In genomic region chr17:79822583-79823124, GRCh38 we compare ENCODE assay signal across 1 cellular context.
TF ChIP-seq lines count a peak whose summit lies in the region.

No MANE protein-coding gene starts in this region.

TF ChIP-seq in HepG2, 621 proteins besides CTCF, POLR2A, EP300 and RAD21 (continued from another document and continues in another):
- TF ChIP-seq, protein P1, sequence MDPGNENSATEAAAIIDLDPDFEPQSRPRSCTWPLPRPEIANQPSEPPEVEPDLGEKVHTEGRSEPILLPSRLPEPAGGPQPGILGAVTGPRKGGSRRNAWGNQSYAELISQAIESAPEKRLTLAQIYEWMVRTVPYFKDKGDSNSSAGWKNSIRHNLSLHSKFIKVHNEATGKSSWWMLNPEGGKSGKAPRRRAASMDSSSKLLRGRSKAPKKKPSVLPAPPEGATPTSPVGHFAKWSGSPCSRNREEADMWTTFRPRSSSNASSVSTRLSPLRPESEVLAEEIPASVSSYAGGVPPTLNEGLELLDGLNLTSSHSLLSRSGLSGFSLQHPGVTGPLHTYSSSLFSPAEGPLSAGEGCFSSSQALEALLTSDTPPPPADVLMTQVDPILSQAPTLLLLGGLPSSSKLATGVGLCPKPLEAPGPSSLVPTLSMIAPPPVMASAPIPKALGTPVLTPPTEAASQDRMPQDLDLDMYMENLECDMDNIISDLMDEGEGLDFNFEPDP (CRISPR knock-in tag; conservative IDR thresholded peaks at IDR 0.05), result no peak
- TF ChIP-seq CENPT (CRISPR knock-in tag; IDR thresholded peaks at IDR 0.05; ENCODE audit: low read depth), result no peak
- TF ChIP-seq PREB (CRISPR knock-in tag; IDR thresholded peaks at IDR 0.05), result no peak
- TF ChIP-seq RARA (CRISPR knock-in tag; IDR thresholded peaks at IDR 0.05), result peak; percentile 94
- TF ChIP-seq, protein P2, sequence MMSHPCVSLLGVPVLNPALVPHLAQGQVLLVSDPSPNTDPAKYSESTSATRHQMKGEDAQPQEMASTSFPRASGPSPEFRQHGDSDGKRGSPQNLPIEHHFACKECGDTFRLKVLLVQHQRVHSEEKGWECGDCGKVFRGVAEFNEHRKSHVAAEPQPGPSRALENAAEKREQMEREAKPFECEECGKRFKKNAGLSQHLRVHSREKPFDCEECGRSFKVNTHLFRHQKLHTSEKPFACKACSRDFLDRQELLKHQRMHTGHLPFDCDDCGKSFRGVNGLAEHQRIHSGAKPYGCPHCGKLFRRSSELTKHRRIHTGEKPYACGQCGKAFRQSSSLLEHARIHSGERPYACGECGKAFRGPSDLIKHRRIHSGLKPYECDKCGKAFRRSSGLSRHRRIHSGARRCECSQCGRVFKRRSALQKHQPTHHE (CRISPR knock-in tag; IDR thresholded peaks at IDR 0.05; ENCODE audit: borderline replicate concordance), result no peak
- TF ChIP-seq ZNF772 (CRISPR knock-in tag; IDR thresholded peaks at IDR 0.05), result peak; percentile 13
- TF ChIP-seq IRF2 (CRISPR knock-in tag; IDR thresholded peaks at IDR 0.05), result peak; percentile 92
- peak; percentile 96 for TF ChIP-seq ZNF609 (CRISPR knock-in tag; IDR thresholded peaks at IDR 0.05; ENCODE audit: borderline replicate concordance)
- TF ChIP-seq SIX1 (CRISPR knock-in tag; IDR thresholded peaks at IDR 0.05; ENCODE audit: borderline replicate concordance), result peak; percentile 61; the same call in 1 of the 2 replicates
- peak; percentile 86 for TF ChIP-seq NFKBIZ (CRISPR knock-in tag; IDR thresholded peaks at IDR 0.05)
- peak; percentile 79; the same call in 1 of the 2 replicates for TF ChIP-seq ZNF441 (CRISPR knock-in tag; IDR thresholded peaks at IDR 0.05; ENCODE audit: borderline replicate concordance)
- no peak for TF ChIP-seq ZNF33B (CRISPR knock-in tag; IDR thresholded peaks at IDR 0.05)
- TF ChIP-seq SALL1 (CRISPR knock-in tag; IDR thresholded peaks at IDR 0.05), result peak; percentile 92
- TF ChIP-seq ZNF891 (CRISPR knock-in tag; IDR thresholded peaks at IDR 0.05), result no peak; the same call in 1 of the 2 replicates
- TF ChIP-seq AKNA (CRISPR knock-in tag; IDR thresholded peaks at IDR 0.05; ENCODE audit: borderline replicate concordance), result 0 out of 2 replicates have a peak, but pooled peaks have one; percentile 72
- peak; percentile 98 for TF ChIP-seq PAXIP1 (CRISPR knock-in tag; conservative IDR thresholded peaks at IDR 0.05)
- TF ChIP-seq ONECUT2 (CRISPR knock-in tag; IDR thresholded peaks at IDR 0.05), result peak; percentile 81
- TF ChIP-seq KDM1A (CRISPR knock-in tag; IDR thresholded peaks at IDR 0.05), result peak; percentile 87
- TF ChIP-seq ZNF251 (CRISPR knock-in tag; IDR thresholded peaks at IDR 0.05), result no peak
- TF ChIP-seq KDM5A (IDR thresholded peaks at IDR 0.05; ENCODE audit: borderline replicate concordance, low read length), result no peak
- peak; percentile 53; the same call in 1 of the 2 replicates for TF ChIP-seq FOXC1 (CRISPR knock-in tag; IDR thresholded peaks at IDR 0.05; ENCODE audit: borderline replicate concordance)
- TF ChIP-seq CHD4 (IDR thresholded peaks at IDR 0.05; ENCODE audit: borderline replicate concordance, low read length), result no peak
- TF ChIP-seq, protein P3, sequence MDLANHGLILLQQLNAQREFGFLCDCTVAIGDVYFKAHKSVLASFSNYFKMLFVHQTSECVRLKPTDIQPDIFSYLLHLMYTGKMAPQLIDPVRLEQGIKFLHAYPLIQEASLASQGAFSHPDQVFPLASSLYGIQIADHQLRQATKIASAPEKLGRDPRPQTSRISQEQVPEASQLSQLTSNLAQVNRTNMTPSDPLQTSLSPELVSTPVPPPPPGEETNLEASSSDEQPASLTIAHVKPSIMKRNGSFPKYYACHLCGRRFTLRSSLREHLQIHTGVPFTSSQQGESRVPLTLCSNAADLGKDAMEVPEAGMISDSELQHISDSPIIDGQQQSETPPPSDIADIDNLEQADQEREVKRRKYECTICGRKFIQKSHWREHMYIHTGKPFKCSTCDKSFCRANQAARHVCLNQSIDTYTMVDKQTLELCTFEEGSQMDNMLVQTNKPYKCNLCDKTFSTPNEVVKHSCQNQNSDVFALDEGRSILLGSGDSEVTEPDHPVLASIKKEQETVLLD (CRISPR knock-in tag; IDR thresholded peaks at IDR 0.05; ENCODE audit: low read depth), result no peak
- TF ChIP-seq, protein P4, sequence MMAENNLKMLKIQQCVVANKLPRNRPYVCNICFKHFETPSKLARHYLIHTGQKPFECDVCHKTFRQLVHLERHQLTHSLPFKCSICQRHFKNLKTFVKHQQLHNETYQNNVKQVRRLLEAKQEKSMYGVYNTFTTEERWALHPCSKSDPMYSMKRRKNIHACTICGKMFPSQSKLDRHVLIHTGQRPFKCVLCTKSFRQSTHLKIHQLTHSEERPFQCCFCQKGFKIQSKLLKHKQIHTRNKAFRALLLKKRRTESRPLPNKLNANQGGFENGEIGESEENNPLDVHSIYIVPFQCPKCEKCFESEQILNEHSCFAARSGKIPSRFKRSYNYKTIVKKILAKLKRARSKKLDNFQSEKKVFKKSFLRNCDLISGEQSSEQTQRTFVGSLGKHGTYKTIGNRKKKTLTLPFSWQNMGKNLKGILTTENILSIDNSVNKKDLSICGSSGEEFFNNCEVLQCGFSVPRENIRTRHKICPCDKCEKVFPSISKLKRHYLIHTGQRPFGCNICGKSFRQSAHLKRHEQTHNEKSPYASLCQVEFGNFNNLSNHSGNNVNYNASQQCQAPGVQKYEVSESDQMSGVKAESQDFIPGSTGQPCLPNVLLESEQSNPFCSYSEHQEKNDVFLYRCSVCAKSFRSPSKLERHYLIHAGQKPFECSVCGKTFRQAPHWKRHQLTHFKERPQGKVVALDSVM (CRISPR knock-in tag; IDR thresholded peaks at IDR 0.05), result peak; percentile 56; the same call in 1 of the 2 replicates
- no peak for TF ChIP-seq KLF15 (CRISPR knock-in tag; IDR thresholded peaks at IDR 0.05; ENCODE audit: borderline replicate concordance)
- peak; percentile 85 for TF ChIP-seq KDM6A (CRISPR knock-in tag; IDR thresholded peaks at IDR 0.05; ENCODE audit: low read depth)
- no peak for TF ChIP-seq ZNF619 (CRISPR knock-in tag; IDR thresholded peaks at IDR 0.05)
- TF ChIP-seq CBFB (CRISPR knock-in tag; IDR thresholded peaks at IDR 0.05), result peak; percentile 88; the same call in 1 of the 2 replicates
- peak; percentile 34 for TF ChIP-seq ZFY (CRISPR knock-in tag; IDR thresholded peaks at IDR 0.05)
- TF ChIP-seq, protein P5, sequence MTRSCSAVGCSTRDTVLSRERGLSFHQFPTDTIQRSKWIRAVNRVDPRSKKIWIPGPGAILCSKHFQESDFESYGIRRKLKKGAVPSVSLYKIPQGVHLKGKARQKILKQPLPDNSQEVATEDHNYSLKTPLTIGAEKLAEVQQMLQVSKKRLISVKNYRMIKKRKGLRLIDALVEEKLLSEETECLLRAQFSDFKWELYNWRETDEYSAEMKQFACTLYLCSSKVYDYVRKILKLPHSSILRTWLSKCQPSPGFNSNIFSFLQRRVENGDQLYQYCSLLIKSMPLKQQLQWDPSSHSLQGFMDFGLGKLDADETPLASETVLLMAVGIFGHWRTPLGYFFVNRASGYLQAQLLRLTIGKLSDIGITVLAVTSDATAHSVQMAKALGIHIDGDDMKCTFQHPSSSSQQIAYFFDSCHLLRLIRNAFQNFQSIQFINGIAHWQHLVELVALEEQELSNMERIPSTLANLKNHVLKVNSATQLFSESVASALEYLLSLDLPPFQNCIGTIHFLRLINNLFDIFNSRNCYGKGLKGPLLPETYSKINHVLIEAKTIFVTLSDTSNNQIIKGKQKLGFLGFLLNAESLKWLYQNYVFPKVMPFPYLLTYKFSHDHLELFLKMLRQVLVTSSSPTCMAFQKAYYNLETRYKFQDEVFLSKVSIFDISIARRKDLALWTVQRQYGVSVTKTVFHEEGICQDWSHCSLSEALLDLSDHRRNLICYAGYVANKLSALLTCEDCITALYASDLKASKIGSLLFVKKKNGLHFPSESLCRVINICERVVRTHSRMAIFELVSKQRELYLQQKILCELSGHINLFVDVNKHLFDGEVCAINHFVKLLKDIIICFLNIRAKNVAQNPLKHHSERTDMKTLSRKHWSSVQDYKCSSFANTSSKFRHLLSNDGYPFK (CRISPR knock-in tag; IDR thresholded peaks at IDR 0.05; ENCODE audit: borderline replicate concordance), result peak; percentile 26; the same call in 1 of the 2 replicates
- no peak for TF ChIP-seq ZFP36L2 (CRISPR knock-in tag; IDR thresholded peaks at IDR 0.05)
